In the genomic region with DNA sequence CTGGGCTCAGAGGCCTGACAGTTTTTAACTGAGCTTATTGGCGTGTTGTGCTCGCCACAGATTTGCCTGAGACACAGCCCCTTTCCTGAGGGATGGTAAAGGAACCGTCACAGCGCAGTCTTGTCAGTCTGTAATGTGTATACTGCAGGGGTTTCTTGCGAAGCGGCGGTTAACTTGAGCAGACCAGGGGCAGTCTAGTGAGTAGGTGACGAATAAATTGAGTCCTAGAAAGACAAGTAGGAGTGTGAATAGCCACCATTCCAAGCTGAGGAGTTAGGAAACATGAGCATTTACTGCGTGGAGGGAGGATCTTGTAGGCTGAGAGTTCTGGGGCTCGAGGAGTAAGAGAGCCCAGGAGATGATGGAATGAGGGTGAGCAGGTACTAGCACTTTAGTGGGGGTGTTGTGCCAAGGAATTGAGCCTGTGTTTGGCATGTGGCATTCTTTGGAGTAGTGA, we compare ENCODE assay signal across 8 cellular contexts. TPM values are rescaled to one million over a fixed set of nuclear protein-coding genes. Genes with fewer than 3 reads are reported as not detected.
DNase-seq lines count a peak whose midpoint lies in the region; ATAC-seq and TF ChIP-seq lines count a peak whose summit lies in the region.

No MANE protein-coding gene starts in this region.

- no peaks in the 10 kb centered on the region for H3K9me2 ChIP-seq in PC-9 (ENCODE audit: insufficient read depth)

- BruUV-seq in Caco-2 (replicated peaks; lab: Mats Ljungman, UMichigan): TSS peak; percentile 99
- TSS peak; percentile 94 for BruUV-seq in PC-9 (replicated peaks; lab: Mats Ljungman, UMichigan)

- DNase-seq in Caco-2: no peak
- no peak for DNase-seq in PC-9
- DNase-seq in neural progenitor cell (ENCODE audit: low spot score): no peak
- DNase-seq in hypothalamus (lab: John Stamatoyannopoulos, UW): no peak
- no peak for DNase-seq in T-helper 9 cell

- H3K79me2 ChIP-seq in PC-9 (ENCODE audit: low read depth) (peaks cover 63% of the 10 kb centered on the region), neural progenitor cell (ENCODE audit: low read depth) (peaks cover 63% of the 10 kb centered on the region)

- CTCF ChIA-PET in Caco-2 (lab: Charles Lee): interaction anchor here (0.6 to 0.7 kb wide), 2 partner anchors 12 to 98 kb away, joined by 3 to 4 read pairs; no protein-coding TSS in a partner anchor
- CTCF ChIA-PET in PC-9 (lab: Charles Lee): interaction anchor here (0.7 kb wide), 1 partner anchor 58 kb away, joined by 3 read pairs; no protein-coding TSS in a partner anchor

- H4K20me1 ChIP-seq in PC-9 (ENCODE audit: insufficient read depth): peaks cover 8% of the 10 kb centered on the region
- H4K20me1 ChIP-seq in neural progenitor cell (ENCODE audit: low read depth): peaks cover 40% of the 10 kb centered on the region

- H3F3A ChIP-seq in PC-9 (ENCODE audit: insufficient read depth, low read depth) (peaks cover 35% of the 10 kb centered on the region), neural progenitor cell (ENCODE audit: low read depth) (peaks cover 5% of the 10 kb centered on the region)

- peaks cover 22% of the 10 kb centered on the region for H3K4me1 ChIP-seq in Caco-2
- H3K4me1 ChIP-seq in PC-9 (replicated peaks; ENCODE audit: insufficient read depth): peaks cover 33% of the 10 kb centered on the region
- H3K4me1 ChIP-seq in endocrine pancreas (ENCODE audit: control insufficient read depth, insufficient read depth, low read length): peaks cover 3% of the 10 kb centered on the region
- peaks cover 23% of the 10 kb centered on the region for H3K4me1 ChIP-seq in neural progenitor cell

- peak overlapping the region; percentile 89 for H3K4me3 Mint-ChIP-seq in Caco-2 (ENCODE audit: unreplicated experiment)
- H3K4me3 Mint-ChIP-seq in neural progenitor cell: peak overlapping the region; percentile 94

- no peaks in the 10 kb centered on the region for H3K36me3 ChIP-seq in Caco-2 (ENCODE audit: control insufficient read depth, insufficient read depth, low read length)
- 0 out of 2 replicates have a peak, but pooled peaks cover 1% of the 10 kb centered on the region for H3K36me3 ChIP-seq in PC-9 (ENCODE audit: low read depth)
- H3K36me3 ChIP-seq in endocrine pancreas (ENCODE audit: control insufficient read depth, insufficient read depth, low read length): no peaks in the 10 kb centered on the region
- no peaks in the 10 kb centered on the region for H3K36me3 ChIP-seq in neural progenitor cell

- TF ChIP-seq CTCF in Caco-2 (IDR thresholded peaks at IDR 0.05; ENCODE audit: insufficient read depth in 1 of 2, low read depth in 1 of 2, low read length in 1 of 2, severe bottlenecking in 1 of 2, unreplicated experiment in 1 of 2) (no peak), PC-9 (conservative IDR thresholded peaks at IDR 0.05) (no peak), neural progenitor cell (IDR thresholded peaks at IDR 0.05) (no peak)

- H3K4me1 Mint-ChIP-seq in Caco-2 (ENCODE audit: low read depth, unreplicated experiment) (peaks cover 33% of the 10 kb centered on the region), neural progenitor cell (peaks cover 38% of the 10 kb centered on the region)

- H3K27ac ChIP-seq in PC-9 (peak overlapping the region; percentile 98), neural progenitor cell (no peak overlapping the region)

- POLR2A ChIA-PET in Caco-2 (lab: Charles Lee): interaction anchor here (1.0 kb wide), 1 partner anchor 351 kb away, joined by 3 read pairs; no protein-coding TSS in a partner anchor
- POLR2A ChIA-PET in PC-9 (lab: Charles Lee; ENCODE audit: unreplicated experiment): interaction anchor here (0.6 to 0.9 kb wide), 3 partner anchors 21 to 58 kb away, joined by 3 to 29 read pairs (median 4); no protein-coding TSS in a partner anchor

- H3K9me3 ChIP-seq in Caco-2: no peaks in the 10 kb centered on the region
- H3K9me3 ChIP-seq in PC-9 (ENCODE audit: insufficient read depth, low read depth): no peaks in the 10 kb centered on the region
- no peaks in the 10 kb centered on the region for H3K9me3 ChIP-seq in endocrine pancreas (ENCODE audit: control insufficient read depth, low read length)
- H3K9me3 ChIP-seq in neural progenitor cell (ENCODE audit: low read depth): no peaks in the 10 kb centered on the region

- ATAC-seq in GM21447 (IDR thresholded peaks at IDR 0.05; ENCODE audit: unreplicated experiment): no peak
- no peak for ATAC-seq in GM18498 (IDR thresholded peaks at IDR 0.05; ENCODE audit: unreplicated experiment)

- H3K9me3 Mint-ChIP-seq in Caco-2 (ENCODE audit: unreplicated experiment) (no peaks in the 10 kb centered on the region), neural progenitor cell (no peaks in the 10 kb centered on the region)

- no peaks in the 10 kb centered on the region for H3K27me3 ChIP-seq in Caco-2 (replicated peaks; ENCODE audit: control insufficient read depth, insufficient read depth, low read length)
- no peaks in the 10 kb centered on the region for H3K27me3 ChIP-seq in PC-9 (ENCODE audit: insufficient read depth, low read depth)
- no peaks in the 10 kb centered on the region for H3K27me3 ChIP-seq in endocrine pancreas (ENCODE audit: control insufficient read depth, insufficient read depth, low read length)
- H3K27me3 ChIP-seq in neural progenitor cell: no peaks in the 10 kb centered on the region

- H3K27me3 Mint-ChIP-seq in Caco-2 (ENCODE audit: insufficient read depth, unreplicated experiment): no peaks in the 10 kb centered on the region
- peaks cover 2% of the 10 kb centered on the region for H3K27me3 Mint-ChIP-seq in neural progenitor cell (ENCODE audit: insufficient read depth, low read depth)

- H3K36me3 Mint-ChIP-seq in Caco-2 (ENCODE audit: insufficient read depth, unreplicated experiment) (peaks cover 12% of the 10 kb centered on the region), neural progenitor cell (peaks cover 7% of the 10 kb centered on the region)

- intact Hi-C loops in Caco-2 (cut with micrococcal nuclease; ENCODE audit: unreplicated experiment): no loop called here
- intact Hi-C loops in PC-9 (cut with micrococcal nuclease; ENCODE audit: unreplicated experiment): loop anchor here (1.0 kb wide), 2 partner anchors 21 to 58 kb away; no protein-coding TSS in a partner anchor

- H3K4me3 ChIP-seq in Caco-2 (ENCODE audit: low read depth, low read length) (peak overlapping the region; percentile 82), PC-9 (peak overlapping the region; percentile 66), endocrine pancreas (ENCODE audit: control insufficient read depth, insufficient read depth, low read length) (peak overlapping the region; percentile 56), neural progenitor cell (peak overlapping the region; percentile 77)

- no peak overlapping the region for H2AFZ ChIP-seq in PC-9
- no peak overlapping the region for H2AFZ ChIP-seq in neural progenitor cell (replicated peaks)

- H3K27ac Mint-ChIP-seq in Caco-2 (ENCODE audit: unreplicated experiment) (peak overlapping the region; percentile 89), neural progenitor cell (peak overlapping the region; percentile 0)

- H3K4me2 ChIP-seq in PC-9 (peak overlapping the region; percentile 100), neural progenitor cell (peak overlapping the region; percentile 81)

- peak overlapping the region; percentile 95 for H3K9ac ChIP-seq in endocrine pancreas (ENCODE audit: control insufficient read depth, insufficient read depth, low read length)
- peak overlapping the region; percentile 77 for H3K9ac ChIP-seq in neural progenitor cell

RNA-seq across cellular contexts. Expression of a gene that starts 1.4 kb away (rescaled TPM):
- total RNA-seq in Caco-2 (2022) (94.7 and 104 TPM in 2 replicates), PC-9 (2021) (82.0 and 87.9 TPM in 2 replicates), neural progenitor cell (ENCODE audit: low replicate concordance) (11.4 and 21.3 TPM in 2 replicates)

RNA-seq across cellular contexts. Expression of a gene that starts 13.2 kb away (rescaled TPM):
- total RNA-seq in Caco-2 (2022) (20.9 and 24.4 TPM in 2 replicates), PC-9 (2021) (17.7 and 20.0 TPM in 2 replicates), neural progenitor cell (ENCODE audit: low replicate concordance) (14.3 and 31.9 TPM in 2 replicates)
